Comparison of ENCODE assay signal across 21 cellular contexts in genomic region chr6:149089508-149089907, GRCh38.
DNase-seq lines count a peak whose midpoint lies in the region; ATAC-seq and TF ChIP-seq lines count a peak whose summit lies in the region.
"Had no signal": no experiment of that assay in that cellular context is flagged by ENCODE, and none has a peak within 500 bp of the region (broad histone marks: within the 10 kb centered on the region; RNA-seq: fewer than 3 reads in every experiment).

No MANE protein-coding gene starts in this region.

- H4K91ac ChIP-seq in neuronal stem cell (ENCODE audit: low read depth, low read length, poor library complexity): no peak overlapping the region

- no peak overlapping the region for H2BK15ac ChIP-seq in neuronal stem cell (ENCODE audit: low read length)

- H2BK5ac ChIP-seq in neuronal stem cell (ENCODE audit: low read length): no peak overlapping the region

- H2BK12ac ChIP-seq in neuronal stem cell (ENCODE audit: low read length): no peak overlapping the region

- H3K4me1 ChIP-seq in SJCRH30 (no peaks in the 10 kb centered on the region), neuronal stem cell (ENCODE audit: control insufficient read depth in 2 of 2, insufficient read depth in 1 of 2, low read depth in 1 of 2, low read length in 2 of 2) (peaks cover 0 to 3% of the 10 kb centered on the region in 2 donors)
- H3K4me1 ChIP-seq: lower lobe of right lung had no signal

- no peaks in the 10 kb centered on the region for H3K27me3 ChIP-seq in SJCRH30
- H3K27me3 ChIP-seq in brain microvascular endothelial cell (replicated peaks): no peaks in the 10 kb centered on the region
- H3K27me3 ChIP-seq in neuronal stem cell (ENCODE audit: control insufficient read depth in 3 of 3, insufficient read depth in 3 of 3, low read depth in 1 of 3, low read length in 3 of 3): peaks cover 0 to 4% (median 0%) of the 10 kb centered on the region in 3 experiments
- H3K27me3 ChIP-seq: MG63 had no signal

- H3K36me3 Mint-ChIP-seq in T-helper 1 cell treated with Interleukin-12 subunit alpha and Interleukin-12 subunit beta and Interleukin-4 antibody, amounts not matched to agents 30 μg/mL and 1 μg/mL, for 36 hours (ENCODE audit: low read depth): peaks cover 34% of the 10 kb centered on the region

- H3K27ac ChIP-seq in SJCRH30 (no peak overlapping the region), brain microvascular endothelial cell (no peak overlapping the region), neuronal stem cell (replicated peaks; ENCODE audit: low read length) (no peak overlapping the region)
- H3K27ac ChIP-seq: lower lobe of right lung had no signal

- DNase-seq in T-helper 1 cell: no peak
- DNase-seq in SJCRH30: peak; percentile 7 to 20
- no peak for DNase-seq in brain microvascular endothelial cell
- no peak for DNase-seq in neuronal stem cell (ENCODE audit: low spot score)
- no peak for DNase-seq in ACHN
- DNase-seq: cortex of kidney; glutamatergic neuron; GOT3; IMR-90; lower lobe of right lung; MG63; NCI-H1436 treated with DMSO at 0.1 percent for 48 hours; NCI-H524 treated with DMSO at 0.1 percent for 48 hours; nucleus accumbens; stimulated activated CD4-positive, alpha-beta T cell treated with anti-CD3 and anti-CD28 coated beads, Interleukin-12 subunit alpha, Interleukin-12 subunit beta, amount 100 ng/mL, for 4 hours had no signal

- no CpG with 5 or more reads among the region's 8 CpGs for WGBS in neuronal stem cell (ENCODE audit: extremely low coverage in 2 of 2, insufficient read length in 2 of 2, insufficient replicate concordance in 1 of 2), 2 donors

- H3K14ac ChIP-seq in neuronal stem cell (ENCODE audit: low read length): no peak overlapping the region

- H2BK120ac ChIP-seq in neuronal stem cell (ENCODE audit: low read depth, low read length): no peak overlapping the region

- no peak overlapping the region for H2AFZ ChIP-seq in neuronal stem cell (ENCODE audit: low read length)

- H3K4me3 ChIP-seq in SJCRH30 (no peak overlapping the region), brain microvascular endothelial cell (ENCODE audit: low read depth, low read length) (no peak overlapping the region), neuronal stem cell (ENCODE audit: low read length in 2 of 2) (no peak overlapping the region)
- H3K4me3 ChIP-seq: lower lobe of right lung, MG63 had no signal

- peak overlapping the region; percentile 57 for H3K23ac ChIP-seq in neuronal stem cell (ENCODE audit: low read depth, low read length, poor library complexity)

- peak; percentile 39 for TF ChIP-seq CTCF in brain microvascular endothelial cell (IDR thresholded peaks at IDR 0.05; ENCODE audit: low read depth, low read length, missing control alignments)

- H3K4me3 Mint-ChIP-seq in T-helper 1 cell treated with Interleukin-12 subunit alpha and Interleukin-12 subunit beta and Interleukin-4 antibody, amounts not matched to agents 30 μg/mL and 1 μg/mL, for 36 hours: no peak overlapping the region
- H3K4me3 Mint-ChIP-seq: activated naive CD8-positive, alpha-beta T cell had no signal

- H3K36me3 ChIP-seq in SJCRH30 (no peaks in the 10 kb centered on the region), brain microvascular endothelial cell (replicated peaks) (no peaks in the 10 kb centered on the region), neuronal stem cell (replicated peaks in 1 of 2; ENCODE audit: control insufficient read depth in 2 of 2, insufficient read depth in 2 of 2, low read length in 2 of 2) (no peaks in the 10 kb centered on the region)
- H3K36me3 ChIP-seq: lower lobe of right lung, MG63 had no signal

- H3K27me3 Mint-ChIP-seq in T-helper 1 cell treated with Interleukin-12 subunit alpha and Interleukin-12 subunit beta and Interleukin-4 antibody, amounts not matched to agents 30 μg/mL and 1 μg/mL, for 36 hours (ENCODE audit: low read depth): no peaks in the 10 kb centered on the region
- H3K27me3 Mint-ChIP-seq: activated naive CD8-positive, alpha-beta T cell had no signal

- no peak overlapping the region for H4K8ac ChIP-seq in neuronal stem cell (ENCODE audit: low read depth, low read length)

- H3K4me2 ChIP-seq in neuronal stem cell (ENCODE audit: insufficient read depth, low read length, poor library complexity, severe bottlenecking): no peak overlapping the region

- H3K9me3 Mint-ChIP-seq in T-helper 1 cell treated with Interleukin-12 subunit alpha and Interleukin-12 subunit beta and Interleukin-4 antibody, amounts not matched to agents 30 μg/mL and 1 μg/mL, for 36 hours: peaks cover 4% of the 10 kb centered on the region

- peak overlapping the region; percentile 25 for H3K18ac ChIP-seq in neuronal stem cell (ENCODE audit: low read length)

- in situ Hi-C loops in brain microvascular endothelial cell (cut with HindIII; ENCODE audit: low pct_ligation_motif_present, low sequenced_read_pairs) (loop anchor here (25.0 kb wide), 1 partner anchor 323 kb away; the partner anchor contains the start of gene SUMO4), ACHN (cut with HindIII; ENCODE audit: low pct_ligation_motif_present, low pct_unique_long_range_greater_than_20kb, low sequenced_read_pairs) (loop anchor here (25.0 kb wide), 1 partner anchor 348 kb away; no protein-coding TSS in a partner anchor)

- H3K4me1 Mint-ChIP-seq in T-helper 1 cell treated with Interleukin-12 subunit alpha and Interleukin-12 subunit beta and Interleukin-4 antibody, amounts not matched to agents 30 μg/mL and 1 μg/mL, for 36 hours (ENCODE audit: low read depth): peaks cover 66% of the 10 kb centered on the region

- peak overlapping the region; percentile 71 for H3K27ac Mint-ChIP-seq in T-helper 1 cell treated with Interleukin-12 subunit alpha and Interleukin-12 subunit beta and Interleukin-4 antibody, amounts not matched to agents 30 μg/mL and 1 μg/mL, for 36 hours

- no peak overlapping the region for H3K9ac ChIP-seq in neuronal stem cell (ENCODE audit: low read depth, low read length, poor library complexity)

- no peak overlapping the region for H2AK5ac ChIP-seq in neuronal stem cell (ENCODE audit: low read depth, low read length)

- no peaks in the 10 kb centered on the region for H3K79me1 ChIP-seq in neuronal stem cell (ENCODE audit: low read depth, low read length)

- no peak overlapping the region for H3K4ac ChIP-seq in neuronal stem cell (ENCODE audit: low read length)

- H3K9me3 ChIP-seq in SJCRH30 (replicated peaks): no peaks in the 10 kb centered on the region
- no peaks in the 10 kb centered on the region for H3K9me3 ChIP-seq in neuronal stem cell (replicated peaks in 1 of 2; ENCODE audit: control insufficient read depth in 2 of 2, insufficient read depth in 1 of 2, low read depth in 1 of 2, low read length in 2 of 2)
- H3K9me3 ChIP-seq: lower lobe of right lung, MG63 had no signal

- ATAC-seq in HG03565 (IDR thresholded peaks at IDR 0.05; ENCODE audit: unreplicated experiment) (no peak), GM21515 (IDR thresholded peaks at IDR 0.05; ENCODE audit: unreplicated experiment) (no peak)
- ATAC-seq: activated CD4-positive, CD25-positive, alpha-beta regulatory T cell treated with anti-CD3 and anti-CD28 coated beads, Interleukin-2, amount 50 U/mL, for 24 hours; lower lobe of right lung; Right ventricle myocardium inferior had no signal

Comparison
In these comparisons a context has a peak if more than half of its experiments do, and no peak if none do; other contexts are left out.
1. DNase-seq: peak in SJCRH30 (2 of 2); none in T-helper 1 cell (0 of 5), brain microvascular endothelial cell (single experiment), neuronal stem cell (single experiment) and ACHN (single experiment).